Comparison of ENCODE assay signal across 1 cellular context in the genomic region with DNA sequence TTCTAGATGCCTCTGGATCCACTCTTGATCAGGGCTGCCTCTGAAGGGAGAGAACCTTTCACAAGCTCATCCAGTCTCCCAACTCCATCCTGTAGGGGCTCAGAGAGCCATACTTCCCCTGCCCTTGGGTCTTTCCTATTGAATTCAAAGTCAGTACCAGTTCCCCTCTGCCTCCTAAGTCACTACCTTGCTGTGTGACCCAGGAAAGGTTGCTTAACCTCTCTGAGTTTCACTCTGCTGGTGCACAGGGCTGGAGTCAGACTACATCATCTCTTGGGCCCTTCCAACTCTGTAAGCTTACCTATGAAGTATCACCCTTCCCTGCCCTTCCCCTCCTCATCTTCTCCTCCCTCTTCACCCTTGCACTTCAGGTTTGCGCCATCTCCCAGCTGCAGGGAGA.
TF ChIP-seq lines count a peak whose summit lies in the region.

No MANE protein-coding gene starts in this region.

TF ChIP-seq in K562, 482 proteins besides CTCF, POLR2A, EP300 and RAD21:
- TF ChIP-seq POLR2AphosphoS5 (IDR thresholded peaks at IDR 0.05; ENCODE audit: control insufficient read depth, insufficient read depth, low read depth, low read length) (no peak), NFE2L1 (tag; IDR thresholded peaks at IDR 0.05; ENCODE audit: borderline replicate concordance, low read depth) (no peak), MEF2A (IDR thresholded peaks at IDR 0.05; ENCODE audit: control insufficient read depth, low read depth, low read length) (no peak), RBM25 (IDR thresholded peaks at IDR 0.05; ENCODE audit: low read depth, low read length, severe bottlenecking) (peak; percentile 76), DIDO1 (tag; IDR thresholded peaks at IDR 0.05; ENCODE audit: low read depth) (no peak), ZFP36 (IDR thresholded peaks at IDR 0.05; ENCODE audit: low read depth, low read length, partially characterized antibody) (peak; percentile 49), BCOR (IDR thresholded peaks at IDR 0.05) (peak; percentile 72; the same call in 1 of the 2 replicates), CSDE1 (IDR thresholded peaks at IDR 0.05) (no peak)
- TF ChIP-seq, protein P1, sequence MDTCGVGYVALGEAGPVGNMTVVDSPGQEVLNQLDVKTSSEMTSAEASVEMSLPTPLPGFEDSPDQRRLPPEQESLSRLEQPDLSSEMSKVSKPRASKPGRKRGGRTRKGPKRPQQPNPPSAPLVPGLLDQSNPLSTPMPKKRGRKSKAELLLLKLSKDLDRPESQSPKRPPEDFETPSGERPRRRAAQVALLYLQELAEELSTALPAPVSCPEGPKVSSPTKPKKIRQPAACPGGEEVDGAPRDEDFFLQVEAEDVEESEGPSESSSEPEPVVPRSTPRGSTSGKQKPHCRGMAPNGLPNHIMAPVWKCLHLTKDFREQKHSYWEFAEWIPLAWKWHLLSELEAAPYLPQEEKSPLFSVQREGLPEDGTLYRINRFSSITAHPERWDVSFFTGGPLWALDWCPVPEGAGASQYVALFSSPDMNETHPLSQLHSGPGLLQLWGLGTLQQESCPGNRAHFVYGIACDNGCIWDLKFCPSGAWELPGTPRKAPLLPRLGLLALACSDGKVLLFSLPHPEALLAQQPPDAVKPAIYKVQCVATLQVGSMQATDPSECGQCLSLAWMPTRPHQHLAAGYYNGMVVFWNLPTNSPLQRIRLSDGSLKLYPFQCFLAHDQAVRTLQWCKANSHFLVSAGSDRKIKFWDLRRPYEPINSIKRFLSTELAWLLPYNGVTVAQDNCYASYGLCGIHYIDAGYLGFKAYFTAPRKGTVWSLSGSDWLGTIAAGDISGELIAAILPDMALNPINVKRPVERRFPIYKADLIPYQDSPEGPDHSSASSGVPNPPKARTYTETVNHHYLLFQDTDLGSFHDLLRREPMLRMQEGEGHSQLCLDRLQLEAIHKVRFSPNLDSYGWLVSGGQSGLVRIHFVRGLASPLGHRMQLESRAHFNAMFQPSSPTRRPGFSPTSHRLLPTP (IDR thresholded peaks at IDR 0.05; ENCODE audit: borderline replicate concordance, extremely low read depth, insufficient read length) = no peak
- TF ChIP-seq, protein P2, sequence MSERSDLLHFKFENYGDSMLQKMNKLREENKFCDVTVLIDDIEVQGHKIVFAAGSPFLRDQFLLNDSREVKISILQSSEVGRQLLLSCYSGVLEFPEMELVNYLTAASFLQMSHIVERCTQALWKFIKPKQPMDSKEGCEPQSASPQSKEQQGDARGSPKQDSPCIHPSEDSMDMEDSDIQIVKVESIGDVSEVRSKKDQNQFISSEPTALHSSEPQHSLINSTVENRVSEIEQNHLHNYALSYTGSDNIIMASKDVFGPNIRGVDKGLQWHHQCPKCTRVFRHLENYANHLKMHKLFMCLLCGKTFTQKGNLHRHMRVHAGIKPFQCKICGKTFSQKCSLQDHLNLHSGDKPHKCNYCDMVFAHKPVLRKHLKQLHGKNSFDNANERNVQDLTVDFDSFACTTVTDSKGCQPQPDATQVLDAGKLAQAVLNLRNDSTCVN (CRISPR knock-in tag; IDR thresholded peaks at IDR 0.05) = no peak
